Comparison of ENCODE assay signal across 9 cellular contexts in the genomic region with DNA sequence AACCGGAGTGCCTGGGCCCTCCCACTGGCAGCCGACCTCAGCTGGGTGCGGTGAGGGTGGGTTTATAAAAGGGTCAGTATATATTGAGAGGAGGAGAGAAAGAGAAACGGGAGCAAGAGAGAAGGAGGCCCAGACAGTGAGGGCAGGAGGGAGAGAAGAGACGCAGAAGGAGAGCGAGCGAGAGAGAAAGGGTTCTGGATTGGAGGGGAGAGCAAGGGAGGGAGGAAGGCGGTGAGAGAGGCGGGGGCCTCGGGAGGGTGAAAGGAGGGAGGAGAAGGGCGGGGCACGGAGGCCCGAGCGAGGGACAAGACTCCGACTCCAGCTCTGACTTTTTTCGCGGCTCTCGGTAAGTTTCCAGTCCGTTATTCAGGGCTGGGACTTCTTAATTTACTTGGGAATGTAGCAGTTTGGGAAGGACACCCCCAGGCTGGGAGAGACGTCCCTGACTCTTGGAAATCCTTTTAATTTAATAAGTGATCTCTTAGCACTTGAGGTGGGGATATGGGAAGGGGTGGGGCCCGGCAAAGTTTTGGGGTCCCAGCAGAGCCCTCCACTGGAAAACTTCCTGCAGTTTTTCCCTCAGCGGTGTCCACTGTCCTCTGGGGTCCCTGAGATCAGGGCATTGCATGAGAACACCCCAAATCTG. TPM values are rescaled to one million over a fixed set of nuclear protein-coding genes. Genes with fewer than 3 reads are reported as not detected.
DNase-seq lines count a peak whose midpoint lies in the region; ATAC-seq, FAIRE-seq and TF ChIP-seq lines count a peak whose summit lies in the region.
"Had no signal": no experiment of that assay in that cellular context is flagged by ENCODE, and none has a peak within 500 bp of the region (broad histone marks: within the 10 kb centered on the region; RNA-seq: fewer than 3 reads in every experiment).

A gene with protein sequence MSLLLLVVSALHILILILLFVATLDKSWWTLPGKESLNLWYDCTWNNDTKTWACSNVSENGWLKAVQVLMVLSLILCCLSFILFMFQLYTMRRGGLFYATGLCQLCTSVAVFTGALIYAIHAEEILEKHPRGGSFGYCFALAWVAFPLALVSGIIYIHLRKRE (plus strand): TSS at position 288 of the 646 bp plus-strand sequence. CDS start 1,293 bp downstream, outside the sequence.

- no peak for FAIRE-seq in kidney (lab: Jason Lieb, UNC)
- FAIRE-seq: islet of Langerhans had no signal

- H4K20me1 ChIP-seq in mammary epithelial cell (ENCODE audit: insufficient read depth, low read length) = no peaks in the 10 kb centered on the region

- dilution Hi-C loops in mammary epithelial cell (cut with HindIII; ENCODE audit: low sequenced_read_pairs) = no loop called here

- intact Hi-C loops in mammary epithelial cell (cut with micrococcal nuclease) (no loop called here), kidney (cut with DNase I) (no loop called here)

- BruUV-seq in mammary epithelial cell (replicated peaks; lab: Mats Ljungman, UMichigan) = TSS peak; percentile 74

- in situ Hi-C loops in mammary epithelial cell (cut with MboI; ENCODE audit: low sequenced_read_pairs in 2 of 2) = no loop called here

- H3K27me3 ChIP-seq in mammary epithelial cell (ENCODE audit: insufficient read depth, low read length) = no peaks in the 10 kb centered on the region

- peaks cover 11% of the 10 kb centered on the region for H3K9me3 ChIP-seq in KOPT-K1 (ENCODE audit: insufficient read depth, low read length, poor library complexity, severe bottlenecking)
- no peaks in the 10 kb centered on the region for H3K9me3 ChIP-seq in mammary epithelial cell (replicated peaks; ENCODE audit: insufficient read depth, low read length)
- H3K9me3 ChIP-seq in kidney (ENCODE audit: control insufficient read depth in 1 of 2, low read length in 2 of 2) = no peaks in the 10 kb centered on the region

- H3K9ac ChIP-seq in mammary epithelial cell (ENCODE audit: insufficient read depth, low read length) = peak within 1 kb of the TSS; percentile 96
- H3K9ac ChIP-seq in kidney (ENCODE audit: low read length in 2 of 2) = peak within 1 kb of the TSS; percentile 55 to 75

- peak within 1 kb of the TSS; percentile 75 for H2AFZ ChIP-seq in mammary epithelial cell (ENCODE audit: low read depth, low read length)

- CTCF ChIA-PET in mammary epithelial cell (lab: Charles Lee; ENCODE audit: low non-redundant PET) = interaction anchor here (0.6 kb wide), 1 partner anchor 362 kb away, joined by 3 read pairs; no protein-coding TSS in a partner anchor

- DNase-seq in DMS114 treated with DMSO at 0.1 percent for 48 hours (lab: John Stamatoyannopoulos, UW; ENCODE audit: unreplicated experiment) (peak; percentile 66), mammary epithelial cell (peak; percentile 75), kidney (peak; percentile 93), NCI-H1092 treated with DMSO at 0.1 percent for 48 hours (lab: John Stamatoyannopoulos, UW) (no peak)
- peak; percentile 87 for DNase-seq in stimulated activated CD4-positive, alpha-beta T cell treated with anti-CD3 and anti-CD28 coated beads, Interleukin-1b, Interleukin-23, amount 100 ng/mL, for 48 hours

- peaks cover 32% of the 10 kb centered on the region for H3K79me2 ChIP-seq in mammary epithelial cell (ENCODE audit: insufficient read depth, low read length)

- H3K27ac ChIP-seq in KOPT-K1 (ENCODE audit: low read depth, low read length, poor library complexity, severe bottlenecking) (peak within 1 kb of the TSS; percentile 63), mammary epithelial cell (ENCODE audit: insufficient read depth, low read depth, low read length) (peak within 1 kb of the TSS; percentile 96), kidney (ENCODE audit: low read depth in 2 of 2, low read length in 2 of 2) (peak within 1 kb of the TSS; percentile 75 to 82)

- no peak for TF ChIP-seq CTCF in WI38 (IDR thresholded peaks at IDR 0.05; ENCODE audit: low read depth, low read length)
- TF ChIP-seq CTCF in mammary epithelial cell (conservative IDR thresholded peaks at IDR 0.05 in 1 of 2, IDR thresholded peaks at IDR 0.05 in 1 of 2; ENCODE audit: extremely low read depth in 1 of 2, insufficient read depth in 1 of 2, low read depth in 1 of 2, low read length in 2 of 2) = no peak
- no peak for TF ChIP-seq CTCF in kidney (IDR thresholded peaks at IDR 0.05; ENCODE audit: borderline replicate concordance, extremely low read depth, insufficient read depth)

- H3K4me1 ChIP-seq in mammary epithelial cell (ENCODE audit: insufficient read depth, low read length) (peaks cover 41% of the 10 kb centered on the region), kidney (ENCODE audit: control insufficient read depth in 1 of 2, insufficient read depth in 1 of 2, low read depth in 1 of 2, low read length in 2 of 2) (peaks cover 9 to 20% of the 10 kb centered on the region in 2 donors)

- H3K4me3 ChIP-seq in WI38 (ENCODE audit: low read depth, low read length) (peak within 1 kb of the TSS; percentile 64), mammary epithelial cell (replicated peaks in 1 of 3; ENCODE audit: insufficient read depth in 1 of 3, low read depth in 2 of 3, low read length in 3 of 3) (peak within 1 kb of the TSS; percentile 49 to 79 (median 61)), kidney (ENCODE audit: low read length in 2 of 2) (peak within 1 kb of the TSS; percentile 64 to 69)

- H3K36me3 ChIP-seq in KOPT-K1 (ENCODE audit: insufficient read depth, low read length) = no peaks in the 10 kb centered on the region
- no peaks in the 10 kb centered on the region for H3K36me3 ChIP-seq in mammary epithelial cell (ENCODE audit: insufficient read depth, low read length)
- no peaks in the 10 kb centered on the region for H3K36me3 ChIP-seq in kidney (ENCODE audit: control insufficient read depth in 1 of 2, insufficient read depth in 2 of 2, low read length in 2 of 2)

- peak within 1 kb of the TSS; percentile 81 for H3K4me2 ChIP-seq in mammary epithelial cell (ENCODE audit: insufficient read depth, low read depth, low read length)

- 10% methylated on average over 5 of the region's 22 CpGs for WGBS in mammary epithelial cell (ENCODE audit: low coverage, missing lambda C conversion rate)

- ATAC-seq in HG02938 (IDR thresholded peaks at IDR 0.05; ENCODE audit: unreplicated experiment) = no peak

RNA-seq across cellular contexts. Expression of the gene that starts here (rescaled TPM):
- 100 to 1,000 TPM in 1 of 2 donors, 10 to 100 TPM in 1; 12.2 to 104 TPM for total RNA-seq in mammary epithelial cell
- polyA plus RNA-seq in mammary epithelial cell = 322 TPM
- 270 TPM for polyA minus RNA-seq in mammary epithelial cell
- total RNA-seq in kidney = 78.6 TPM
- 75.9 TPM for polyA plus RNA-seq in kidney (ENCODE audit: insufficient read depth, low read depth, low replicate concordance)
